In genomic region chr6:3893487-3893886, GRCh38 we compare ENCODE assay signal across 27 cellular contexts.
"Had no signal": no experiment of that assay in that cellular context is flagged by ENCODE, and none has a peak within 500 bp of the region (broad histone marks: within the 10 kb centered on the region; RNA-seq: fewer than 3 reads in every experiment).

No MANE protein-coding gene starts in this region.

- H3K9me3 ChIP-seq: left lung, lower lobe of right lung, pancreas, prostate gland, sigmoid colon, spleen, suprapubic skin, tibial nerve, uterus had no signal

- H3K4me1 Mint-ChIP-seq: immature natural killer cell; naive B cell; natural killer cell; stimulated activated effector memory CD8-positive, alpha-beta T cell treated with anti-CD3 and anti-CD28 coated beads, Interleukin-12 subunit alpha, Interleukin-12 subunit beta, amount 100 ng/mL, for 72 hours had no signal

- H3K27me3 Mint-ChIP-seq: stimulated activated naive CD8-positive, alpha-beta T cell treated with anti-CD3 and anti-CD28 coated beads, Interleukin-15, Interleukin-2, amounts not matched to agents 100 ng/mL and 50 ng/mL, for 24 hours; type B pancreatic cell had no signal

- H3K4me1 ChIP-seq: left lung, pancreas, prostate gland, sigmoid colon, spleen, uterus had no signal

- DNase-seq: hypothalamus; immature natural killer cell; kidney; left colon; left lung; lower lobe of right lung; mammary epithelial cell; mesenchymal stem cell; naive B cell; natural killer cell; nephron progenitor cell; pancreas; posterior cingulate gyrus; retina; right cardiac atrium; sigmoid colon; small intestine; spleen; stimulated activated CD4-positive, alpha-beta T cell treated with anti-CD3 and anti-CD28 coated beads, Interleukin-4, amount 100 ng/mL, for 24 hours; stimulated activated naive CD4-positive, alpha-beta T cell had no signal

- H3K4me3 ChIP-seq: left lung, lower lobe of right lung, pancreas, prostate gland, sigmoid colon, spleen, suprapubic skin, tibial nerve, uterus had no signal

- ATAC-seq: left colon; left lung; lower lobe of right lung; natural killer cell; pancreas; right cardiac atrium; stimulated activated effector memory CD8-positive, alpha-beta T cell treated with anti-CD3 and anti-CD28 coated beads, Interleukin-12 subunit alpha, Interleukin-12 subunit beta, amount 100 ng/mL, for 72 hours had no signal

- H3K27ac Mint-ChIP-seq: immature natural killer cell; natural killer cell; nephron progenitor cell; stimulated activated effector memory CD8-positive, alpha-beta T cell treated with anti-CD3 and anti-CD28 coated beads, Interleukin-12 subunit alpha, Interleukin-12 subunit beta, amount 100 ng/mL, for 72 hours; stimulated activated naive CD8-positive, alpha-beta T cell treated with anti-CD3 and anti-CD28 coated beads, Interleukin-15, Interleukin-2, amounts not matched to agents 100 ng/mL and 50 ng/mL, for 24 hours; type B pancreatic cell had no signal

- H3K27ac ChIP-seq: left lung, lower lobe of right lung, pancreas, prostate gland, sigmoid colon, spleen, suprapubic skin, tibial nerve, uterus had no signal

- H3K27me3 ChIP-seq: left lung, pancreas, sigmoid colon, spleen, suprapubic skin, tibial nerve, uterus had no signal

- H3K36me3 Mint-ChIP-seq: immature natural killer cell; natural killer cell; stimulated activated effector memory CD8-positive, alpha-beta T cell treated with anti-CD3 and anti-CD28 coated beads, Interleukin-12 subunit alpha, Interleukin-12 subunit beta, amount 100 ng/mL, for 72 hours; type B pancreatic cell had no signal

- H3K36me3 ChIP-seq: left lung, lower lobe of right lung, pancreas, prostate gland, sigmoid colon, spleen, suprapubic skin, tibial nerve, uterus had no signal

- H3K9me3 Mint-ChIP-seq: immature natural killer cell; natural killer cell; stimulated activated effector memory CD8-positive, alpha-beta T cell treated with anti-CD3 and anti-CD28 coated beads, Interleukin-12 subunit alpha, Interleukin-12 subunit beta, amount 100 ng/mL, for 72 hours; stimulated activated naive CD8-positive, alpha-beta T cell treated with anti-CD3 and anti-CD28 coated beads, Interleukin-15, Interleukin-2, amounts not matched to agents 100 ng/mL and 50 ng/mL, for 24 hours; type B pancreatic cell had no signal

- H3K4me3 Mint-ChIP-seq: immature natural killer cell; naive B cell; natural killer cell; nephron progenitor cell; stimulated activated effector memory CD8-positive, alpha-beta T cell treated with anti-CD3 and anti-CD28 coated beads, Interleukin-12 subunit alpha, Interleukin-12 subunit beta, amount 100 ng/mL, for 72 hours; stimulated activated naive CD8-positive, alpha-beta T cell treated with anti-CD3 and anti-CD28 coated beads, Interleukin-15, Interleukin-2, amounts not matched to agents 100 ng/mL and 50 ng/mL, for 24 hours; type B pancreatic cell had no signal
